ENCODE assay signal across 2 cellular contexts in the genomic region with DNA sequence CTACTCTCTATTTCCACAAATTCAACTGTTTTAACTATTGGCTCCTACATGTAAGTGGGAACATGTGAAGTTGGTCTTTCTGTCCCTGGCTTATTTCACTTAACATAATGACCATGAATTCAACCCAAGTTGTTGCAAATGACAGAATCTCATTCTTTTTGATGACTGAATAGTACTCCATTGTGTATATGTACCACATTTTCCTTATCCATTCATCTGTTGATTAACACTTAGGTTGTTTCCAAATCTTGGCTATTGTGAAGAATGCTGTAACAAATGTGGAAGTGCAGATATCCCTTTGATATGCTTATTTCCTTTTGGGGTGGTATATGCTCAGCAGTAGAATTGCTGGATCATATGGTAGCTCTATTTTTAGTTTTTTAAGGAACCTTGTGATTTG.
TF ChIP-seq lines count a peak whose summit lies in the region.

No MANE protein-coding gene starts in this region.

TF ChIP-seq in SK-N-SH, 30 proteins besides CTCF, POLR2A, EP300 and RAD21:
- TF ChIP-seq PBX3 (IDR thresholded peaks at IDR 0.05) (no peak), IRF3 (IDR thresholded peaks at IDR 0.05; ENCODE audit: low read depth, low read length) (no peak), FOXM1 (IDR thresholded peaks at IDR 0.05; ENCODE audit: low read depth) (no peak), NRF1 (IDR thresholded peaks at IDR 0.05; ENCODE audit: low read depth, low read length) (no peak), POLR2AphosphoS5 (IDR thresholded peaks at IDR 0.05; ENCODE audit: low read depth, low read length) (no peak), SIN3A (IDR thresholded peaks at IDR 0.05; ENCODE audit: borderline replicate concordance, low read depth, low read length) (no peak), RCOR1 (IDR thresholded peaks at IDR 0.05; ENCODE audit: low read length) (no peak), MXI1 (IDR thresholded peaks at IDR 0.05; ENCODE audit: low read depth, low read length) (no peak), RFX5 (IDR thresholded peaks at IDR 0.05; ENCODE audit: low read length) (no peak), GATA2 (CRISPR knock-in tag; IDR thresholded peaks at IDR 0.05) (no peak), CHD2 (IDR thresholded peaks at IDR 0.05; ENCODE audit: low read length, partially characterized antibody) (no peak), FOXJ3 (CRISPR knock-in tag; IDR thresholded peaks at IDR 0.05) (no peak), TAF1 (IDR thresholded peaks at IDR 0.05; ENCODE audit: borderline replicate concordance, low read depth, low read length) (no peak), GABPA (IDR thresholded peaks at IDR 0.05; ENCODE audit: low read depth) (no peak), ELF1 (IDR thresholded peaks at IDR 0.05) (no peak), USF1 (IDR thresholded peaks at IDR 0.05; ENCODE audit: borderline replicate concordance, low read depth) (no peak)
- TF ChIP-seq, protein P1, sequence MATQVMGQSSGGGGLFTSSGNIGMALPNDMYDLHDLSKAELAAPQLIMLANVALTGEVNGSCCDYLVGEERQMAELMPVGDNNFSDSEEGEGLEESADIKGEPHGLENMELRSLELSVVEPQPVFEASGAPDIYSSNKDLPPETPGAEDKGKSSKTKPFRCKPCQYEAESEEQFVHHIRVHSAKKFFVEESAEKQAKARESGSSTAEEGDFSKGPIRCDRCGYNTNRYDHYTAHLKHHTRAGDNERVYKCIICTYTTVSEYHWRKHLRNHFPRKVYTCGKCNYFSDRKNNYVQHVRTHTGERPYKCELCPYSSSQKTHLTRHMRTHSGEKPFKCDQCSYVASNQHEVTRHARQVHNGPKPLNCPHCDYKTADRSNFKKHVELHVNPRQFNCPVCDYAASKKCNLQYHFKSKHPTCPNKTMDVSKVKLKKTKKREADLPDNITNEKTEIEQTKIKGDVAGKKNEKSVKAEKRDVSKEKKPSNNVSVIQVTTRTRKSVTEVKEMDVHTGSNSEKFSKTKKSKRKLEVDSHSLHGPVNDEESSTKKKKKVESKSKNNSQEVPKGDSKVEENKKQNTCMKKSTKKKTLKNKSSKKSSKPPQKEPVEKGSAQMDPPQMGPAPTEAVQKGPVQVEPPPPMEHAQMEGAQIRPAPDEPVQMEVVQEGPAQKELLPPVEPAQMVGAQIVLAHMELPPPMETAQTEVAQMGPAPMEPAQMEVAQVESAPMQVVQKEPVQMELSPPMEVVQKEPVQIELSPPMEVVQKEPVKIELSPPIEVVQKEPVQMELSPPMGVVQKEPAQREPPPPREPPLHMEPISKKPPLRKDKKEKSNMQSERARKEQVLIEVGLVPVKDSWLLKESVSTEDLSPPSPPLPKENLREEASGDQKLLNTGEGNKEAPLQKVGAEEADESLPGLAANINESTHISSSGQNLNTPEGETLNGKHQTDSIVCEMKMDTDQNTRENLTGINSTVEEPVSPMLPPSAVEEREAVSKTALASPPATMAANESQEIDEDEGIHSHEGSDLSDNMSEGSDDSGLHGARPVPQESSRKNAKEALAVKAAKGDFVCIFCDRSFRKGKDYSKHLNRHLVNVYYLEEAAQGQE (IDR thresholded peaks at IDR 0.05; ENCODE audit: low read depth, low read length): no peak
TF ChIP-seq in SK-N-SH: peak in this region for 0.

TF ChIP-seq in HEK293, 187 proteins besides CTCF, POLR2A, EP300 and RAD21 (continued from another document):
- TF ChIP-seq ZNF561 (tag by site-specific recombination; IDR thresholded peaks at IDR 0.05; ENCODE audit: borderline replicate concordance) (no peak), ZBTB48 (tag by site-specific recombination; IDR thresholded peaks at IDR 0.05) (no peak), ZSCAN16 (tag by site-specific recombination; IDR thresholded peaks at IDR 0.05) (no peak)
